In the genomic region with DNA sequence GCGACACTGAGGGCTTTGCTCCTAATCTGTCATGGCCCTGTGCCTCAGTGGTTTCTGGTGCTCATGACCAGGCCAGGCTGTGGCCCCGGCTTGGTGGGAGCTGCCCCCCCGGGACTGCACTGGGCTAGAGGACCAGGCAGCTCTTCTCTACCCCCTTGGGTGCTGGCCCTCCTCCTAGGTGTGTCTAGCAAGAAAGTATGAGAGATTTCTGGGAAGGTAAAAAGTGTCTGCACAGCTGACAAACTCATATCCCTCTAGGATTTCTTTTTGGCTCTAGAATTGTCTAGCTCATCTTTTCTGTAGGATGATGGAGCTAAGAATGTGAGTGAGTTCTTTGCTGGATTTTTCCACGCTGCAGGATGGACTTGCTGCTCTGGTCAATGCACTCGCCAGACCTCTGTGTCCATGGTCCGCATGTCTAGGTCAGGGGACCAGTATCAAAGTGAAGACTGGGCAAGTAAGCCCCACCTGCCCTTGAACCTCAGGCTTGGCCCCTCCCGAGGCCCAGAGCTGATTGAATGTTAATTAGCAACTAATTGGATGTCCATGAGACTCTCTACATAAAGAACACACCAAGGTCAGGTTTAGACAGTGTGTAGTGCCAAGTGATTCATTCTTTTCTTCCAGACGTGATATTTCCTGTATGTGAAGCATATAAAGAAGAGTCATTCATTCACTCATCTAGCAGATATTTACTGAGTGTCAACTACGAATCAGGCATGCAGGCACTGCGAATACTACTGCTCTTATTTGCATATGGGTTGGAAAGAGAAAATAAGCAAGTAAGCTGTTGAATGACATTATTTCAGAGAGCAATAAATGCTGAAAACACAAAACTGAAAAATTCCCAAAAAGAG, we compare ENCODE assay signal across 7 cellular contexts. TPM values are rescaled to one million over a fixed set of nuclear protein-coding genes. Genes with fewer than 3 reads are reported as not detected.
DNase-seq lines count a peak whose midpoint lies in the region; ATAC-seq, FAIRE-seq and TF ChIP-seq lines count a peak whose summit lies in the region.

No MANE protein-coding gene starts in this region.

- no peak for FAIRE-seq in frontal cortex (lab: Jason Lieb, UNC)

- DNase-seq in RPMI7951 (ENCODE audit: low read depth) = peak; percentile 39
- DNase-seq in fibroblast of pulmonary artery (ENCODE audit: low read depth) = peak; percentile 25
- DNase-seq in skeletal muscle cell (ENCODE audit: low read depth) = no peak
- no peak for DNase-seq in AML-193 (lab: John Stamatoyannopoulos, UW)
- DNase-seq in frontal cortex (ENCODE audit: low spot score in 2 of 2) = no peak

- H3K4me3 ChIP-seq in fibroblast of pulmonary artery (replicated peaks; ENCODE audit: low read depth, low read length) (peak overlapping the region; percentile 8), skeletal muscle cell (ENCODE audit: low read depth, low read length) (peak overlapping the region; percentile 50)

- ATAC-seq in GM21576 (IDR thresholded peaks at IDR 0.05; ENCODE audit: unreplicated experiment) (peak; percentile 12), HG02973 (IDR thresholded peaks at IDR 0.05; ENCODE audit: unreplicated experiment) (no peak)

- TF ChIP-seq CTCF in fibroblast of pulmonary artery (IDR thresholded peaks at IDR 0.05; ENCODE audit: low read length, missing control alignments) = no peak

RNA-seq across cellular contexts. Expression of a gene that starts 15.6 kb away (rescaled TPM):
- total RNA-seq in RPMI7951 (2014; rRNA removed; shearing (Covaris generic)) = 2.5 and 5.9 TPM in 2 replicates
- 3.3 TPM for total RNA-seq in frontal cortex

RNA-seq across cellular contexts. Expression of a gene that starts 30.7 kb away (rescaled TPM):
- 0.48 TPM in 1 of 2 replicates, not detected in the other for total RNA-seq in RPMI7951 (2014; rRNA removed; shearing (Covaris generic))
- not detected for total RNA-seq in frontal cortex

Comparison
In these comparisons a context has a peak if more than half of its experiments do, and no peak if none do; other contexts are left out.
1. DNase-seq: peak in RPMI7951 (single experiment) and fibroblast of pulmonary artery (single experiment); none in skeletal muscle cell (single experiment), AML-193 (0 of 2) and frontal cortex (0 of 2).